ENCODE assay signal across 8 cellular contexts in genomic region chr16:2867661-2867986, GRCh38.
DNase-seq lines count a peak whose midpoint lies in the region; ATAC-seq and TF ChIP-seq lines count a peak whose summit lies in the region.

No MANE protein-coding gene starts in this region.

- H3K4me3 ChIP-seq in BLaER1 treated with 17β-estradiol and CSF1 and Interleukin-3, amounts not matched to agents 10 nM and 100 nM: peak overlapping the region; percentile 49 to 73 (median 67)
- H3K4me3 ChIP-seq in MM.1S (ENCODE audit: low read length): peak overlapping the region; percentile 77
- peak overlapping the region; percentile 63 to 86 for H3K4me3 ChIP-seq in duodenal mucosa (ENCODE audit: low read depth in 1 of 2, low read length in 2 of 2)

- H4K20me1 ChIP-seq in BLaER1 treated with 17β-estradiol and CSF1 and Interleukin-3, amounts not matched to agents 10 nM and 100 nM: no peaks in the 10 kb centered on the region
- no peaks in the 10 kb centered on the region for H4K20me1 ChIP-seq in MM.1S (ENCODE audit: insufficient read depth, low read length)

- H3K9me3 Mint-ChIP-seq in nephron progenitor cell: no peaks in the 10 kb centered on the region

- no peaks in the 10 kb centered on the region for H3K9me3 ChIP-seq in BLaER1 treated with 17β-estradiol and CSF1 and Interleukin-3, amounts not matched to agents 10 nM and 100 nM (replicated peaks in 1 of 11)
- H3K9me3 ChIP-seq in MM.1S (replicated peaks; ENCODE audit: insufficient read depth, low read length) (no peaks in the 10 kb centered on the region), duodenal mucosa (ENCODE audit: control insufficient read depth in 1 of 2, low read length in 2 of 2) (no peaks in the 10 kb centered on the region)

- H3K27me3 Mint-ChIP-seq in nephron progenitor cell (ENCODE audit: low read depth, poor library complexity): peaks cover 90% of the 10 kb centered on the region

- peaks cover 6% of the 10 kb centered on the region for H3K4me1 Mint-ChIP-seq in nephron progenitor cell

- H3K9ac ChIP-seq in BLaER1 treated with 17β-estradiol and CSF1 and Interleukin-3, amounts not matched to agents 10 nM and 100 nM: peak overlapping the region; percentile 83 to 92 (median 87)
- H3K9ac ChIP-seq in MM.1S (ENCODE audit: low read length) (peak overlapping the region; percentile 78; the same call in 1 of the 2 replicates), duodenal mucosa (ENCODE audit: low read depth in 1 of 2, low read length in 2 of 2) (peak overlapping the region; percentile 51 to 71)

- H3F3A ChIP-seq in MM.1S (ENCODE audit: insufficient read depth, low read length): 0 out of 2 replicates have a peak, but pooled peaks cover 2% of the 10 kb centered on the region

- peak overlapping the region; percentile 82 for H3K4me3 Mint-ChIP-seq in nephron progenitor cell

- TF ChIP-seq CTCF in MM.1S (IDR thresholded peaks at IDR 0.05; ENCODE audit: low read length): no peak
- no peak for TF ChIP-seq CTCF in nephron progenitor cell (IDR thresholded peaks at IDR 0.05)

- no peaks in the 10 kb centered on the region for H3K27me3 ChIP-seq in BLaER1 treated with 17β-estradiol and CSF1 and Interleukin-3, amounts not matched to agents 10 nM and 100 nM
- H3K27me3 ChIP-seq in MM.1S (replicated peaks; ENCODE audit: insufficient read depth, low read length) (peaks cover 58% of the 10 kb centered on the region), duodenal mucosa (ENCODE audit: control insufficient read depth in 1 of 2, insufficient read depth in 2 of 2, low read length in 2 of 2) (peaks cover 0 to 4% of the 10 kb centered on the region in 2 donors)

- ATAC-seq in GM18861 (IDR thresholded peaks at IDR 0.05; ENCODE audit: unreplicated experiment): no peak

- H2AFZ ChIP-seq in MM.1S (ENCODE audit: low read length): peak overlapping the region; percentile 97

- no peaks in the 10 kb centered on the region for H3K36me3 Mint-ChIP-seq in nephron progenitor cell (ENCODE audit: low read depth)

- peaks cover 11 to 32% (median 19%) of the 10 kb centered on the region in 10 experiments for H3K4me1 ChIP-seq in BLaER1 treated with 17β-estradiol and CSF1 and Interleukin-3, amounts not matched to agents 10 nM and 100 nM
- H3K4me1 ChIP-seq in MM.1S (ENCODE audit: low read length) (no peaks in the 10 kb centered on the region), duodenal mucosa (ENCODE audit: control insufficient read depth in 1 of 2, insufficient read depth in 2 of 2, low read length in 2 of 2) (peaks cover 4 to 5% of the 10 kb centered on the region in 2 donors)

- H3K79me2 ChIP-seq in MM.1S (ENCODE audit: low read length): no peaks in the 10 kb centered on the region

- no peaks in the 10 kb centered on the region for H3K9me2 ChIP-seq in MM.1S (replicated peaks; ENCODE audit: insufficient read depth, low read length)

- H3K27ac Mint-ChIP-seq in nephron progenitor cell: no peak overlapping the region

- no peak for DNase-seq in MM.1S
- DNase-seq in nephron progenitor cell: no peak
- no peak for DNase-seq in GM03348 (ENCODE audit: low spot score)
- no peak for DNase-seq in hypothalamus (lab: John Stamatoyannopoulos, UW)
- DNase-seq in SW 1271 (lab: John Stamatoyannopoulos, UW): no peak

- H3K4me2 ChIP-seq in BLaER1 treated with 17β-estradiol and CSF1 and Interleukin-3, amounts not matched to agents 10 nM and 100 nM: peak overlapping the region; percentile 75 to 97 (median 87)
- peak overlapping the region; percentile 97 for H3K4me2 ChIP-seq in MM.1S (ENCODE audit: low read depth, low read length)

- peak overlapping the region; percentile 83 to 95 (median 91) for H3K27ac ChIP-seq in BLaER1 treated with 17β-estradiol and CSF1 and Interleukin-3, amounts not matched to agents 10 nM and 100 nM
- H3K27ac ChIP-seq in MM.1S (ENCODE audit: low read length): peak overlapping the region; percentile 56; the same call in 1 of the 2 replicates
- H3K27ac ChIP-seq in duodenal mucosa (ENCODE audit: low read depth, low read length): peak overlapping the region; percentile 93

- H3K36me3 ChIP-seq in BLaER1 treated with 17β-estradiol and CSF1 and Interleukin-3, amounts not matched to agents 10 nM and 100 nM: no peaks in the 10 kb centered on the region
- H3K36me3 ChIP-seq in MM.1S (replicated peaks; ENCODE audit: insufficient read depth, low read length) (no peaks in the 10 kb centered on the region), duodenal mucosa (ENCODE audit: control insufficient read depth in 1 of 2, insufficient read depth in 2 of 2, low read length in 2 of 2) (no peaks in the 10 kb centered on the region)
